In genomic region chr10:119281581-119282071, GRCh38 we compare ENCODE assay signal across 10 cellular contexts.
DNase-seq lines count a peak whose midpoint lies in the region; ATAC-seq and TF ChIP-seq lines count a peak whose summit lies in the region.
"Had no signal": no experiment of that assay in that cellular context is flagged by ENCODE, and none has a peak within 500 bp of the region (broad histone marks: within the 10 kb centered on the region; RNA-seq: fewer than 3 reads in every experiment).

No MANE protein-coding gene starts in this region.

- peaks cover 8% of the 10 kb centered on the region for H3K36me3 Mint-ChIP-seq in activated naive CD8-positive, alpha-beta T cell
- H3K36me3 Mint-ChIP-seq in activated naive CD8-positive, alpha-beta T cell treated with anti-CD3 and anti-CD28 coated beads for 36 hours: peaks cover 4% of the 10 kb centered on the region
- H3K36me3 Mint-ChIP-seq in memory B cell: peaks cover 10% of the 10 kb centered on the region

- no peaks in the 10 kb centered on the region for H3K27me3 Mint-ChIP-seq in activated naive CD8-positive, alpha-beta T cell
- no peaks in the 10 kb centered on the region for H3K27me3 Mint-ChIP-seq in activated naive CD8-positive, alpha-beta T cell treated with anti-CD3 and anti-CD28 coated beads for 36 hours
- H3K27me3 Mint-ChIP-seq in memory B cell: no peaks in the 10 kb centered on the region

- DNase-seq in activated naive CD8-positive, alpha-beta T cell treated with anti-CD3 and anti-CD28 coated beads for 36 hours: no peak
- DNase-seq in cardiac fibroblast (ENCODE audit: low read depth in 2 of 2) (peak; percentile 29 to 57), memory B cell (ENCODE audit: low spot score in 2 of 2) (no peak), ureter (ENCODE audit: low spot score) (peak; percentile 76), activated gamma-delta T cell treated with Interleukin-2 at 50 U/mL for 16 hours (no peak)
- DNase-seq in activated CD4-positive, alpha-beta T cell treated with anti-CD3 and anti-CD28 coated beads for 4 hours: no peak
- DNase-seq: central memory CD4-positive, alpha-beta T cell had no signal

- H3K4me3 ChIP-seq in cardiac fibroblast (replicated peaks in 1 of 2; ENCODE audit: low read depth in 2 of 2, low read length in 2 of 2): no peak overlapping the region
- H3K4me3 ChIP-seq: SK-N-MC had no signal

- TF ChIP-seq CTCF in cardiac fibroblast (IDR thresholded peaks at IDR 0.05; ENCODE audit: low read depth, low read length): no peak

- H3K27ac Mint-ChIP-seq in activated naive CD8-positive, alpha-beta T cell: peak overlapping the region; percentile 46
- H3K27ac Mint-ChIP-seq in activated naive CD8-positive, alpha-beta T cell treated with anti-CD3 and anti-CD28 coated beads for 36 hours: no peak overlapping the region
- peak overlapping the region; percentile 37 for H3K27ac Mint-ChIP-seq in memory B cell

- ATAC-seq in memory B cell (ENCODE audit: low read depth) (no peak), HG03442 (IDR thresholded peaks at IDR 0.05; ENCODE audit: unreplicated experiment) (no peak)

- H3K4me3 Mint-ChIP-seq in activated naive CD8-positive, alpha-beta T cell: no peak overlapping the region
- no peak overlapping the region for H3K4me3 Mint-ChIP-seq in activated naive CD8-positive, alpha-beta T cell treated with anti-CD3 and anti-CD28 coated beads for 36 hours
- no peak overlapping the region for H3K4me3 Mint-ChIP-seq in memory B cell

- peaks cover 53% of the 10 kb centered on the region for H3K4me1 Mint-ChIP-seq in activated naive CD8-positive, alpha-beta T cell (ENCODE audit: low read depth)
- peaks cover 39% of the 10 kb centered on the region for H3K4me1 Mint-ChIP-seq in activated naive CD8-positive, alpha-beta T cell treated with anti-CD3 and anti-CD28 coated beads for 36 hours
- H3K4me1 Mint-ChIP-seq in memory B cell: peaks cover 53% of the 10 kb centered on the region

- no peaks in the 10 kb centered on the region for H3K9me3 Mint-ChIP-seq in activated naive CD8-positive, alpha-beta T cell (ENCODE audit: low read depth)
- H3K9me3 Mint-ChIP-seq in activated naive CD8-positive, alpha-beta T cell treated with anti-CD3 and anti-CD28 coated beads for 36 hours: no peaks in the 10 kb centered on the region
- H3K9me3 Mint-ChIP-seq in memory B cell: no peaks in the 10 kb centered on the region

Comparison
In these comparisons a context has a peak if more than half of its experiments do, and no peak if none do; other contexts are left out.
1. DNase-seq: peak in cardiac fibroblast (2 of 2) and ureter (single experiment); none in activated naive CD8-positive, alpha-beta T cell treated with anti-CD3 and anti-CD28 coated beads for 36 hours (single experiment), memory B cell (0 of 2), activated CD4-positive, alpha-beta T cell treated with anti-CD3 and anti-CD28 coated beads for 4 hours (0 of 2) and activated gamma-delta T cell treated with Interleukin-2 at 50 U/mL for 16 hours (single experiment).